ENCODE assay signal across 8 cellular contexts in genomic region chr13:114101325-114101821, GRCh38. TPM values are rescaled to one million over a fixed set of nuclear protein-coding genes. Genes with fewer than 3 reads are reported as not detected.
DNase-seq lines count a peak whose midpoint lies in the region; ATAC-seq and TF ChIP-seq lines count a peak whose summit lies in the region.

No MANE protein-coding gene starts in this region.

- H3K4me1 ChIP-seq in Peyer's patch, result peaks cover 0 to 11% (median 7%) of the 10 kb centered on the region in 4 donors
- H3K4me1 ChIP-seq in muscle layer of colon (ENCODE audit: insufficient read depth, low read length), result peaks cover 34% of the 10 kb centered on the region
- H3K4me1 ChIP-seq in tibial artery, result peaks cover 0 to 44% (median 28%) of the 10 kb centered on the region in 4 donors
- peaks cover 5% of the 10 kb centered on the region for H3K4me1 ChIP-seq in testis

- no peaks in the 10 kb centered on the region for H3K9me3 ChIP-seq in Peyer's patch
- H3K9me3 ChIP-seq in muscle layer of colon (ENCODE audit: low read length), result no peaks in the 10 kb centered on the region
- no peaks in the 10 kb centered on the region for H3K9me3 ChIP-seq in tibial artery
- H3K9me3 ChIP-seq in testis, result no peaks in the 10 kb centered on the region

- TF ChIP-seq CTCF in Peyer's patch (IDR thresholded peaks at IDR 0.05), result no peak
- no peak for TF ChIP-seq CTCF in dorsolateral prefrontal cortex (IDR thresholded peaks at IDR 0.05 in 54 of 56, conservative IDR thresholded peaks at IDR 0.05 in 2 of 56; ENCODE audit: low read depth in 1 of 56, partially characterized antibody in 56 of 56)
- no peak for TF ChIP-seq CTCF in tibial artery (IDR thresholded peaks at IDR 0.05)
- TF ChIP-seq CTCF in testis (IDR thresholded peaks at IDR 0.05), result no peak

- H3K27me3 ChIP-seq in Peyer's patch, result no peaks in the 10 kb centered on the region
- H3K27me3 ChIP-seq in dorsolateral prefrontal cortex, result no peaks in the 10 kb centered on the region
- H3K27me3 ChIP-seq in muscle layer of colon (ENCODE audit: control insufficient read depth in 1 of 2, insufficient read depth in 2 of 2, low read length in 2 of 2), result no peaks in the 10 kb centered on the region
- H3K27me3 ChIP-seq in tibial artery, result no peaks in the 10 kb centered on the region
- no peaks in the 10 kb centered on the region for H3K27me3 ChIP-seq in testis

- no peak overlapping the region for H3K9ac ChIP-seq in muscle layer of colon (ENCODE audit: low read length)

- intact Hi-C loops in dorsolateral prefrontal cortex (cut with DNase I), result no loop called here
- intact Hi-C loops in tibial artery (cut with DNase I; ENCODE audit: low total_unique reads), result no loop called here
- intact Hi-C loops in testis (cut with DNase I; ENCODE audit: low total_unique reads), result no loop called here

- no peaks in the 10 kb centered on the region for H3K36me3 ChIP-seq in Peyer's patch
- H3K36me3 ChIP-seq in muscle layer of colon (ENCODE audit: insufficient read depth, low read length), result no peaks in the 10 kb centered on the region
- H3K36me3 ChIP-seq in tibial artery, result no peaks in the 10 kb centered on the region
- H3K36me3 ChIP-seq in testis (ENCODE audit: low read depth, missing control alignments), result no peaks in the 10 kb centered on the region

- ATAC-seq in HG02588 (IDR thresholded peaks at IDR 0.05; ENCODE audit: unreplicated experiment), result no peak

- no peak for TF ChIP-seq POLR2A in Peyer's patch (IDR thresholded peaks at IDR 0.05)
- TF ChIP-seq POLR2A in testis (IDR thresholded peaks at IDR 0.05), result no peak

- DNase-seq in Peyer's patch (peak in 2 of 3 donors; percentile 47), dorsolateral prefrontal cortex (peak in 5 of 10 donors; percentile 33 to 47 (median 42)), tibial artery (peak; percentile 34 to 73), KG1 (lab: John Stamatoyannopoulos, UW) (no peak), activated gamma-delta T cell treated with Interleukin-2 at 50 U/mL for 16 hours (no peak), testis (no peak)

- H3K27ac ChIP-seq in Peyer's patch (peak overlapping the region; percentile 22 to 59 (median 37)), dorsolateral prefrontal cortex (peak overlapping the region in 57 of 59 donors; percentile 30 to 94 (median 80)), muscle layer of colon (ENCODE audit: low read depth, low read length) (peak overlapping the region; percentile 57), tibial artery (peak overlapping the region; percentile 66 to 78), testis (peak overlapping the region in 1 of 2 donors; percentile 75)

- H3K4me3 ChIP-seq in Peyer's patch (no peak overlapping the region), dorsolateral prefrontal cortex (no peak overlapping the region), muscle layer of colon (ENCODE audit: low read depth in 1 of 2, low read length in 2 of 2) (no peak overlapping the region), tibial artery (no peak overlapping the region), testis (no peak overlapping the region)

- 60 to 64% methylated on average over 15 to 17 of the region's 17 CpGs for WGBS in testis, 2 donors

RNA-seq across cellular contexts. Expression of gene RASA3, which starts 31.1 kb away (rescaled TPM):
- total RNA-seq in Peyer's patch, result 10 to 100 TPM in 1 of 4 donors, 1 to 10 TPM in 3; 3.5 to 41.3 (median 6.9) TPM
- 10 to 100 TPM; 31.0 to 93.4 (median 44.7) TPM for total RNA-seq in dorsolateral prefrontal cortex
- total RNA-seq in testis, result 10 to 100 TPM; 16.4 to 21.6 TPM
- polyA plus RNA-seq in testis (ENCODE audit: insufficient read depth, low read depth, low replicate concordance), result 13.2 TPM

Comparison
In these comparisons a context has a peak if more than half of its experiments do, and no peak if none do; other contexts are left out.
1. DNase-seq: peak in Peyer's patch (2 of 3) and tibial artery (2 of 2); none in KG1 (single experiment), activated gamma-delta T cell treated with Interleukin-2 at 50 U/mL for 16 hours (single experiment) and testis (single experiment).